11 cellular contexts compared by ENCODE assay signal in the genomic region with DNA sequence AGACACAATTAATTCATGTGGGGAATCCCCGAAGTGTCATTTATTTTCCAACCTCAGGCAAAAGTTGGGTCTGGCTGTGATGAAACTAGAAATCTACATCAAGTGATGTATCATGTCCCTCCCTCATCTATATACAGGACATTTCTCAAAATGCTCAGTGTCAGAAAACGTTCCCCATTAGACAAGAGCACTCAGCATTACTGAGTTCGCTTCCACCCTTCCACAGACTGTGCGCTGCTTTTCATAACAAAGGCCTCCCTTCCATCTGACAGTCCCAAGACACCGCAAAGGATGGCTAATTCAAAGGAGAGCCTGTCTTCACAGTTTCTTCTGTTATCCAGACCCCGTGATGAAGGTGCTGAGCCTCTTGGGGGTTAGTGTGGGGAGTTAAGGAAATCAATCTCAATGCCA. TPM values are rescaled to one million over a fixed set of nuclear protein-coding genes. Genes with fewer than 3 reads are reported as not detected.
DNase-seq lines count a peak whose midpoint lies in the region; ATAC-seq and TF ChIP-seq lines count a peak whose summit lies in the region.
"Had no signal": no experiment of that assay in that cellular context is flagged by ENCODE, and none has a peak within 500 bp of the region (broad histone marks: within the 10 kb centered on the region; RNA-seq: fewer than 3 reads in every experiment).

No MANE protein-coding gene starts in this region.

- peak; percentile 83 for TF ChIP-seq EP300 in neural cell (conservative IDR thresholded peaks at IDR 0.05; ENCODE audit: poor library complexity, severe bottlenecking)

- H3F3A ChIP-seq in neural cell (ENCODE audit: insufficient read depth, low read length, poor library complexity, severe bottlenecking): no peaks in the 10 kb centered on the region

- no peak overlapping the region for H2AFZ ChIP-seq in neural cell (ENCODE audit: low read depth, low read length)

- H3K36me3 ChIP-seq in HAP-1 (replicated peaks): peaks cover 47% of the 10 kb centered on the region
- no peaks in the 10 kb centered on the region for H3K36me3 ChIP-seq in neural cell (ENCODE audit: insufficient read depth, low read length)

- peaks cover 93% of the 10 kb centered on the region for H3K4me1 Mint-ChIP-seq in activated CD8-positive, alpha-beta T cell treated with anti-CD3 and anti-CD28 coated beads, Interleukin-2, amount 10 ng/mL, durations not matched to agents 7 days and 5 days (ENCODE audit: low read depth)

- no peaks in the 10 kb centered on the region for H3K9me3 Mint-ChIP-seq in activated CD8-positive, alpha-beta T cell treated with anti-CD3 and anti-CD28 coated beads, Interleukin-2, amount 10 ng/mL, durations not matched to agents 7 days and 5 days (ENCODE audit: insufficient read depth)

- H3K4me3 Mint-ChIP-seq in activated CD8-positive, alpha-beta T cell treated with anti-CD3 and anti-CD28 coated beads, Interleukin-2, amount 10 ng/mL, durations not matched to agents 7 days and 5 days: peak overlapping the region; percentile 64

- no peak for TF ChIP-seq RAD21 in neural cell (conservative IDR thresholded peaks at IDR 0.05)

- DNase-seq in NCI-H524 (lab: John Stamatoyannopoulos, UW): peak; percentile 42 to 48
- no peak for DNase-seq in NCI-H524 treated with DMSO at 0.1 percent for 48 hours (lab: John Stamatoyannopoulos, UW)
- peak; percentile 53 to 56 for DNase-seq in HAP-1 (ENCODE audit: low spot score in 2 of 2)
- no peak for DNase-seq in activated CD8-positive, alpha-beta T cell treated with anti-CD3 and anti-CD28 coated beads, Interleukin-2, amount 10 ng/mL, durations not matched to agents 7 days and 5 days
- no peak for DNase-seq in NCI-H446 treated with DMSO at 0.1 percent for 48 hours (lab: John Stamatoyannopoulos, UW)
- DNase-seq: DND-41, NCI-H1105 treated with DMSO at 0.1 percent for 48 hours had no signal

- H3K27ac Mint-ChIP-seq in activated CD8-positive, alpha-beta T cell treated with anti-CD3 and anti-CD28 coated beads, Interleukin-2, amount 10 ng/mL, durations not matched to agents 7 days and 5 days: peak overlapping the region; percentile 92

- CTCF ChIA-PET in activated CD8-positive, alpha-beta T cell treated with anti-CD3 and anti-CD28 coated beads, Interleukin-2, amount 10 ng/mL, durations not matched to agents 7 days and 5 days (lab: Charles Lee): interaction anchor here (0.8 to 1.8 kb wide), 4 partner anchors 9 to 86 kb away, joined by 4 to 13 read pairs (median 7); no protein-coding TSS in a partner anchor

- peaks cover 83% of the 10 kb centered on the region for H3K36me3 Mint-ChIP-seq in activated CD8-positive, alpha-beta T cell treated with anti-CD3 and anti-CD28 coated beads, Interleukin-2, amount 10 ng/mL, durations not matched to agents 7 days and 5 days (ENCODE audit: low read depth)

- ATAC-seq in activated CD8-positive, alpha-beta T cell treated with anti-CD3 and anti-CD28 coated beads, Interleukin-2, amount 10 ng/mL, durations not matched to agents 7 days and 5 days: peak; percentile 41
- ATAC-seq in HG02588 (IDR thresholded peaks at IDR 0.05; ENCODE audit: unreplicated experiment): no peak
- ATAC-seq in HG02981 (IDR thresholded peaks at IDR 0.05; ENCODE audit: unreplicated experiment): no peak

- H3K4me1 ChIP-seq in HAP-1: peaks cover 18% of the 10 kb centered on the region

- peak overlapping the region; percentile 38 for H3K9ac ChIP-seq in neural cell (ENCODE audit: low read length)

- no peaks in the 10 kb centered on the region for H4K20me1 ChIP-seq in neural cell (ENCODE audit: insufficient read depth)

- H3K27me3 Mint-ChIP-seq in activated CD8-positive, alpha-beta T cell treated with anti-CD3 and anti-CD28 coated beads, Interleukin-2, amount 10 ng/mL, durations not matched to agents 7 days and 5 days (ENCODE audit: low read depth): no peaks in the 10 kb centered on the region

- POLR2A ChIA-PET in activated CD8-positive, alpha-beta T cell treated with anti-CD3 and anti-CD28 coated beads, Interleukin-2, amount 10 ng/mL, durations not matched to agents 7 days and 5 days (lab: Charles Lee): interaction anchor here (1.1 to 1.5 kb wide), 3 partner anchors 10 to 12 kb away, joined by 3 to 7 read pairs (median 4); no protein-coding TSS in a partner anchor

- no peaks in the 10 kb centered on the region for H3K27me3 ChIP-seq in HAP-1 (ENCODE audit: low read depth)
- H3K27me3 ChIP-seq in neural cell (ENCODE audit: insufficient read depth, low read depth, low read length): no peaks in the 10 kb centered on the region

- H3K9me3 ChIP-seq in HAP-1: no peaks in the 10 kb centered on the region
- no peaks in the 10 kb centered on the region for H3K9me3 ChIP-seq in neural cell (ENCODE audit: low read length)

- H3K9me2 ChIP-seq in neural cell (ENCODE audit: insufficient read depth, low read length): no peaks in the 10 kb centered on the region

- in situ Hi-C loops in HAP-1 (cut with MboI; ENCODE audit: low sequenced_read_pairs): no loop called here

- peaks cover 67% of the 10 kb centered on the region for H3K79me2 ChIP-seq in neural cell (replicated peaks; ENCODE audit: insufficient read depth, low read length)

- peak overlapping the region; percentile 44 for H3K4me2 ChIP-seq in neural cell (ENCODE audit: low read length)

- peak overlapping the region; percentile 74 for H3K27ac ChIP-seq in neural cell (ENCODE audit: low read length)
- H3K27ac ChIP-seq: coronary artery had no signal

- TF ChIP-seq CTCF in neural cell (IDR thresholded peaks at IDR 0.05; ENCODE audit: poor library complexity, severe bottlenecking): no peak

- H3K4me3 ChIP-seq in HAP-1 (no peak overlapping the region), neural cell (ENCODE audit: low read length) (peak overlapping the region; percentile 45)
- H3K4me3 ChIP-seq: coronary artery had no signal

TF ChIP-seq in neural cell, 6 proteins besides CTCF, POLR2A, EP300 and RAD21:
- TF ChIP-seq SMC3 (conservative IDR thresholded peaks at IDR 0.05; ENCODE audit: poor library complexity): no peak
- peak; percentile 63 for TF ChIP-seq POLR2AphosphoS5 (IDR thresholded peaks at IDR 0.05)
- no peak for TF ChIP-seq EZH2 (IDR thresholded peaks at IDR 0.05; ENCODE audit: borderline replicate concordance, insufficient read depth, low read length, poor library complexity, severe bottlenecking)
- no peak for TF ChIP-seq TAF1 (IDR thresholded peaks at IDR 0.05; ENCODE audit: low read depth)
- no peak for TF ChIP-seq MXI1 (conservative IDR thresholded peaks at IDR 0.05; ENCODE audit: poor library complexity, severe bottlenecking)
- TF ChIP-seq, protein P1, sequence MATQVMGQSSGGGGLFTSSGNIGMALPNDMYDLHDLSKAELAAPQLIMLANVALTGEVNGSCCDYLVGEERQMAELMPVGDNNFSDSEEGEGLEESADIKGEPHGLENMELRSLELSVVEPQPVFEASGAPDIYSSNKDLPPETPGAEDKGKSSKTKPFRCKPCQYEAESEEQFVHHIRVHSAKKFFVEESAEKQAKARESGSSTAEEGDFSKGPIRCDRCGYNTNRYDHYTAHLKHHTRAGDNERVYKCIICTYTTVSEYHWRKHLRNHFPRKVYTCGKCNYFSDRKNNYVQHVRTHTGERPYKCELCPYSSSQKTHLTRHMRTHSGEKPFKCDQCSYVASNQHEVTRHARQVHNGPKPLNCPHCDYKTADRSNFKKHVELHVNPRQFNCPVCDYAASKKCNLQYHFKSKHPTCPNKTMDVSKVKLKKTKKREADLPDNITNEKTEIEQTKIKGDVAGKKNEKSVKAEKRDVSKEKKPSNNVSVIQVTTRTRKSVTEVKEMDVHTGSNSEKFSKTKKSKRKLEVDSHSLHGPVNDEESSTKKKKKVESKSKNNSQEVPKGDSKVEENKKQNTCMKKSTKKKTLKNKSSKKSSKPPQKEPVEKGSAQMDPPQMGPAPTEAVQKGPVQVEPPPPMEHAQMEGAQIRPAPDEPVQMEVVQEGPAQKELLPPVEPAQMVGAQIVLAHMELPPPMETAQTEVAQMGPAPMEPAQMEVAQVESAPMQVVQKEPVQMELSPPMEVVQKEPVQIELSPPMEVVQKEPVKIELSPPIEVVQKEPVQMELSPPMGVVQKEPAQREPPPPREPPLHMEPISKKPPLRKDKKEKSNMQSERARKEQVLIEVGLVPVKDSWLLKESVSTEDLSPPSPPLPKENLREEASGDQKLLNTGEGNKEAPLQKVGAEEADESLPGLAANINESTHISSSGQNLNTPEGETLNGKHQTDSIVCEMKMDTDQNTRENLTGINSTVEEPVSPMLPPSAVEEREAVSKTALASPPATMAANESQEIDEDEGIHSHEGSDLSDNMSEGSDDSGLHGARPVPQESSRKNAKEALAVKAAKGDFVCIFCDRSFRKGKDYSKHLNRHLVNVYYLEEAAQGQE (IDR thresholded peaks at IDR 0.05; ENCODE audit: borderline replicate concordance): peak; percentile 18

RNA-seq across cellular contexts. Expression of gene CCDC88C, which starts 7.6 kb away (rescaled TPM):
- 100 to 1,000 TPM; 147 to 153 TPM for total RNA-seq in activated CD8-positive, alpha-beta T cell treated with anti-CD3 and anti-CD28 coated beads, Interleukin-2, amount 10 ng/mL, durations not matched to agents 7 days and 5 days
- 20.1 and 33.8 TPM in 2 replicates for polyA plus RNA-seq in neural cell
- polyA minus RNA-seq in neural cell: 67.4 and 72.3 TPM in 2 replicates

Comparison
In these comparisons a context has a peak if more than half of its experiments do, and no peak if none do; other contexts are left out.
1. DNase-seq: peak in NCI-H524 (2 of 2) and HAP-1 (2 of 2); none in NCI-H524 treated with DMSO at 0.1 percent for 48 hours (single experiment), activated CD8-positive, alpha-beta T cell treated with anti-CD3 and anti-CD28 coated beads, Interleukin-2, amount 10 ng/mL, durations not matched to agents 7 days and 5 days (single experiment) and NCI-H446 treated with DMSO at 0.1 percent for 48 hours (single experiment).